Comparison of ENCODE assay signal across 8 cellular contexts in the genomic region with DNA sequence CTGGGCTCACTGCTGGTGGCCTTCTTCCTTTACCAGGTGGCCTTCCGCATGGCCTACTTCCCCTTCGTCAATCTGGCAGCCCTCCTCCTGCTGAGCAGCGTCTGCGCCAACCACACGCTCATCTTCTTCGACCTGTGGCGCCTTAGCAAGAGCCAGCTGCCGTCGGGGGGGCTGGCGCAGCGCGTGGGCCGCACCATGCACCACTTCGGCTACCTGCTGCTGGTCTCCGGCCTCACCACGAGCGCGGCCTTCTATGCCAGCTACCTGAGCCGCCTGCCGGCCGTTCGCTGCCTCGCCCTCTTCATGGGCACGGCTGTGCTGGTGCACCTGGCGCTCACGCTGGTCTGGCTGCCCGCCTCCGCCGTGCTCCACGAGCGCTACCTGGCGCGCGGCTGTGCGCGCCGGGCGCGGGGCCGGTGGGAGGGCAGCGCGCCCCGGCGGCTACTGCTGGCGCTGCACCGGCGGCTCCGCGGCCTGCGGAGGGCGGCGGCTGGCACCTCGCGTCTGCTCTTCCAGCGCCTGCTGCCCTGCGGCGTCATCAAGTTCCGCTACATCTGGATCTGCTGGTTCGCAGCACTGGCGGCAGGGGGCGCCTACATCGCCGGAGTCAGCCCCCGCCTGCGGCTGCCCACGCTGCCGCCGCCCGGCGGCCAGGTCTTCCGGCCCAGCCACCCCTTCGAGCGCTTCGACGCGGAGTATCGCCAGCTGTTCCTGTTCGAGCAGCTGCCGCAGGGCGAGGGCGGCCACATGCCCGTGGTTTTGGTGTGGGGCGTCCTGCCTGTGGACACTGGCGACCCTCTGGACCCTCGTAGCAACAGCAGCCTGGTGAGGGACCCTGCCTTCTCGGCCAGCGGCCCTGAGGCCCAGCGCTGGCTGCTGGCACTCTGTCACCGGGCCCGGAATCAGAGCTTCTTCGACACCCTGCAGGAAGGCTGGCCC. TPM values are rescaled to one million over a fixed set of nuclear protein-coding genes. Genes with fewer than 3 reads are reported as not detected.
DNase-seq lines count a peak whose midpoint lies in the region; ATAC-seq and TF ChIP-seq lines count a peak whose summit lies in the region.

No MANE protein-coding gene starts in this region.

- H4K20me1 ChIP-seq in Karpas-422 (ENCODE audit: insufficient read depth, low read depth, low read length): 0 out of 2 replicates have a peak, but pooled peaks cover 3% of the 10 kb centered on the region
- no peaks in the 10 kb centered on the region for H4K20me1 ChIP-seq in SU-DHL-6 (ENCODE audit: low read depth, low read length)

- H3K9me3 ChIP-seq in Karpas-422 (ENCODE audit: low read length) (no peaks in the 10 kb centered on the region), SU-DHL-6 (ENCODE audit: insufficient read depth, low read length) (no peaks in the 10 kb centered on the region), adrenal gland (replicated peaks in 1 of 3) (no peaks in the 10 kb centered on the region), right atrium auricular region (no peaks in the 10 kb centered on the region)

- peak overlapping the region; percentile 81 for H3K9ac ChIP-seq in Karpas-422 (ENCODE audit: low read length)
- H3K9ac ChIP-seq in SU-DHL-6 (ENCODE audit: low read length): peak overlapping the region; percentile 48

- H3K4me2 ChIP-seq in Karpas-422 (ENCODE audit: low read depth, low read length, poor library complexity, severe bottlenecking) (peak overlapping the region; percentile 84), SU-DHL-6 (ENCODE audit: low read depth, low read length, poor library complexity, severe bottlenecking) (peak overlapping the region; percentile 44)

- H3F3A ChIP-seq in SU-DHL-6 (ENCODE audit: insufficient read depth): no peaks in the 10 kb centered on the region

- WGBS in adrenal gland, 4 donors: 14 to 23% (median 15%) methylated on average over 10 to 91 of the region's 91 CpGs
- 13% methylated on average over 91 of the region's 91 CpGs for WGBS in urinary bladder

- TF ChIP-seq POLR2A in adrenal gland (IDR thresholded peaks at IDR 0.05): no peak

- H3K9me2 ChIP-seq in Karpas-422 (replicated peaks; ENCODE audit: insufficient read depth, low read length) (no peaks in the 10 kb centered on the region), SU-DHL-6 (replicated peaks; ENCODE audit: insufficient read depth, low read length) (no peaks in the 10 kb centered on the region)

- H3K4me3 ChIP-seq in Karpas-422 (ENCODE audit: low read length): peak overlapping the region; percentile 72
- peak overlapping the region; percentile 39 for H3K4me3 ChIP-seq in SU-DHL-6 (ENCODE audit: insufficient read depth, low read length, poor library complexity, severe bottlenecking)
- peak overlapping the region in 1 of 4 donors; percentile 32 for H3K4me3 ChIP-seq in adrenal gland
- H3K4me3 ChIP-seq in right atrium auricular region: peak overlapping the region; percentile 19 to 41
- H3K4me3 ChIP-seq in urinary bladder (ENCODE audit: low read depth, low read length): peak overlapping the region; percentile 10

- peak; percentile 78 for DNase-seq in DMS153 (lab: John Stamatoyannopoulos, UW)
- DNase-seq in Karpas-422: peak; percentile 97
- DNase-seq in adrenal gland: peak; percentile 80 to 94 (median 88)
- peak; percentile 84 for DNase-seq in right atrium auricular region (ENCODE audit: low spot score)
- DNase-seq in putamen (ENCODE audit: low spot score): peak; percentile 65

- intact Hi-C loops in adrenal gland (cut with DNase I): loop anchor here in 1 of 2 donors (10.0 kb wide), 1 partner anchor 47 kb away; no protein-coding TSS in a partner anchor

- ATAC-seq in GM21717 (IDR thresholded peaks at IDR 0.05; ENCODE audit: unreplicated experiment): peak; percentile 55

- H2AFZ ChIP-seq in Karpas-422 (ENCODE audit: low read length): peak overlapping the region; percentile 99
- peak overlapping the region; percentile 81 for H2AFZ ChIP-seq in SU-DHL-6 (ENCODE audit: low read depth, low read length, severe bottlenecking)

- H3K27me3 ChIP-seq in Karpas-422 (ENCODE audit: low read length) (no peaks in the 10 kb centered on the region), SU-DHL-6 (ENCODE audit: low read length) (no peaks in the 10 kb centered on the region; the same call in 1 of the 2 replicates), adrenal gland (no peaks in the 10 kb centered on the region), right atrium auricular region (no peaks in the 10 kb centered on the region)

- peak; percentile 82 for TF ChIP-seq CTCF in SU-DHL-6 (IDR thresholded peaks at IDR 0.05; ENCODE audit: insufficient read depth, low read length, poor library complexity, severe bottlenecking)
- peak; percentile 60 to 94 (median 81) for TF ChIP-seq CTCF in adrenal gland (IDR thresholded peaks at IDR 0.05)
- peak; percentile 86 to 97 for TF ChIP-seq CTCF in right atrium auricular region (IDR thresholded peaks at IDR 0.05)

- H3K79me2 ChIP-seq in Karpas-422 (ENCODE audit: low read length) (no peaks in the 10 kb centered on the region), SU-DHL-6 (ENCODE audit: insufficient read depth, low read length) (no peaks in the 10 kb centered on the region)

- H3K36me3 ChIP-seq in Karpas-422 (ENCODE audit: insufficient read depth, low read length) (no peaks in the 10 kb centered on the region), SU-DHL-6 (ENCODE audit: low read length) (no peaks in the 10 kb centered on the region), adrenal gland (replicated peaks in 1 of 2) (no peaks in the 10 kb centered on the region), right atrium auricular region (no peaks in the 10 kb centered on the region), urinary bladder (ENCODE audit: insufficient read depth) (no peaks in the 10 kb centered on the region)

- H3K27ac ChIP-seq in Karpas-422 (ENCODE audit: low read length): no peak overlapping the region
- H3K27ac ChIP-seq in SU-DHL-6 (ENCODE audit: low read depth, low read length): peak overlapping the region; percentile 24; the same call in 1 of the 2 replicates
- H3K27ac ChIP-seq in adrenal gland: peak overlapping the region in 1 of 5 donors; percentile 17
- H3K27ac ChIP-seq in right atrium auricular region: peak overlapping the region; percentile 77 to 83
- no peak overlapping the region for H3K27ac ChIP-seq in urinary bladder (ENCODE audit: low read depth)

- H3K4me1 ChIP-seq in Karpas-422 (ENCODE audit: low read length) (peaks cover 16% of the 10 kb centered on the region), adrenal gland (replicated peaks in 1 of 2) (peaks cover 0 to 14% of the 10 kb centered on the region in 2 donors), right atrium auricular region (peaks cover 0 to 32% of the 10 kb centered on the region in 2 donors), urinary bladder (ENCODE audit: insufficient read depth) (no peaks in the 10 kb centered on the region)

RNA-seq across cellular contexts. Expression of a gene that starts 9.9 kb away (rescaled TPM):
- total RNA-seq in Karpas-422 (2014; rRNA removed; shearing (Covaris generic); ENCODE audit: low replicate concordance): 0.07 and 2.6 TPM in 2 replicates
- total RNA-seq in adrenal gland: 1 to 10 TPM in 4 of 8 donors, under 1 TPM in 3, not detected in 1; 0.36 to 3.6 (median 1.0) TPM
- 10 to 100 TPM in 2 of 3 donors, 1 to 10 TPM in 1; 1.8 to 19.4 (median 10.3) TPM for polyA plus RNA-seq in adrenal gland
- total RNA-seq in right atrium auricular region: under 1 TPM; 0.11 to 0.20 TPM
- total RNA-seq in urinary bladder: 0.63 TPM
- 0.27 TPM for polyA plus RNA-seq in urinary bladder

RNA-seq across cellular contexts. Expression of a gene that starts 14.6 kb away (rescaled TPM):
- 34.5 and 43.1 TPM in 2 replicates for total RNA-seq in Karpas-422 (2014; rRNA removed; shearing (Covaris generic); ENCODE audit: low replicate concordance)
- total RNA-seq in adrenal gland: 10 to 100 TPM in 4 of 8 donors, 1 to 10 TPM in 4; 4.0 to 16.5 (median 10.4) TPM
- 10 to 100 TPM in 1 of 3 donors, 1 to 10 TPM in 2; 7.0 to 21.9 (median 9.2) TPM for polyA plus RNA-seq in adrenal gland
- 10 to 100 TPM in 1 of 2 donors, 1 to 10 TPM in 1; 8.4 to 12.9 TPM for total RNA-seq in right atrium auricular region
- total RNA-seq in urinary bladder: 25.4 TPM
- polyA plus RNA-seq in urinary bladder: 7.5 TPM

RNA-seq across cellular contexts. Expression of a gene that starts 17.1 kb away (rescaled TPM):
- not detected in 2 replicates for total RNA-seq in Karpas-422 (2014; rRNA removed; shearing (Covaris generic); ENCODE audit: low replicate concordance)
- total RNA-seq in adrenal gland: under 1 TPM in 1 of 8 donors, not detected in 7; 0.79 TPM
- polyA plus RNA-seq in adrenal gland: 1 to 10 TPM in 2 of 3 donors, not detected in 1; 1.3 to 4.5 TPM
- total RNA-seq in right atrium auricular region: not detected
- not detected for total RNA-seq in urinary bladder
- 2.6 TPM for polyA plus RNA-seq in urinary bladder

RNA-seq across cellular contexts. Expression of a gene that starts 27.2 kb away (rescaled TPM):
- total RNA-seq in Karpas-422 (2014; rRNA removed; shearing (Covaris generic); ENCODE audit: low replicate concordance): 1.2 and 3.1 TPM in 2 replicates
- total RNA-seq in adrenal gland: 10 to 100 TPM in 7 of 8 donors, 1 to 10 TPM in 1; 10.0 to 41.0 (median 12.7) TPM
- 10 to 100 TPM in 1 of 3 donors, 1 to 10 TPM in 2; 5.3 to 30.4 (median 6.5) TPM for polyA plus RNA-seq in adrenal gland
- total RNA-seq in right atrium auricular region: 10 to 100 TPM; 31.8 to 32.2 TPM
- 10.0 TPM for total RNA-seq in urinary bladder
- 42.2 TPM for polyA plus RNA-seq in urinary bladder

RNA-seq across cellular contexts. Expression of a gene that starts 37.7 kb away (rescaled TPM):
- total RNA-seq in Karpas-422 (2014; rRNA removed; shearing (Covaris generic); ENCODE audit: low replicate concordance): 38.1 and 56.4 TPM in 2 replicates
- total RNA-seq in adrenal gland: 100 to 1,000 TPM; 120 to 252 (median 169) TPM
- polyA plus RNA-seq in adrenal gland: 10 to 100 TPM; 61.0 to 92.4 (median 62.6) TPM
- 10 to 100 TPM; 49.1 to 65.3 TPM for total RNA-seq in right atrium auricular region
- total RNA-seq in urinary bladder: 39.4 TPM
- polyA plus RNA-seq in urinary bladder: 48.5 TPM

Comparison
In these comparisons a context has a peak if more than half of its experiments do, and no peak if none do; other contexts are left out.
1. H3K27ac ChIP-seq: peak in SU-DHL-6 (single experiment) and right atrium auricular region (2 of 2); none in Karpas-422 (single experiment) and urinary bladder (single experiment).
2. Peak in every context shown above with its lines, with median percentiles within 50 percentile points of each other: DNase-seq and CTCF ChIP-seq.